ENCODE assay signal across 9 cellular contexts in genomic region chr17:39982069-39982371, GRCh38. TPM values are rescaled to one million over a fixed set of nuclear protein-coding genes. Genes with fewer than 3 reads are reported as not detected.
DNase-seq lines count a peak whose midpoint lies in the region; ATAC-seq and TF ChIP-seq lines count a peak whose summit lies in the region.
"Had no signal": no experiment of that assay in that cellular context is flagged by ENCODE, and none has a peak within 500 bp of the region (broad histone marks: within the 10 kb centered on the region; RNA-seq: fewer than 3 reads in every experiment).

No MANE protein-coding gene starts in this region.

- H3K27ac Mint-ChIP-seq in activated CD4-positive, alpha-beta T cell treated with anti-CD3 and anti-CD28 coated beads, Interleukin-2, amount 10 ng/mL, durations not matched to agents 7 days and 5 days, result peak overlapping the region; percentile 91
- peak overlapping the region; percentile 91 for H3K27ac Mint-ChIP-seq in activated naive CD8-positive, alpha-beta T cell treated with anti-CD3 and anti-CD28 coated beads for 36 hours

- no peak for DNase-seq in activated CD4-positive, alpha-beta T cell treated with anti-CD3 and anti-CD28 coated beads, Interleukin-2, amount 10 ng/mL, durations not matched to agents 7 days and 5 days
- no peak for DNase-seq in activated CD4-positive, alpha-beta T cell treated with anti-CD3 and anti-CD28 coated beads for 1 hour
- DNase-seq in activated naive CD8-positive, alpha-beta T cell treated with anti-CD3 and anti-CD28 coated beads for 36 hours, result no peak
- DNase-seq in left colon (no peak), suprapubic skin (ENCODE audit: low spot score in 2 of 2) (no peak), MV-4-11 (lab: John Stamatoyannopoulos, UW) (no peak), GM10248 (ENCODE audit: extremely low spot score) (no peak)

- peaks cover 32% of the 10 kb centered on the region for H3K36me3 ChIP-seq in suprapubic skin

- TF ChIP-seq CTCF in suprapubic skin (IDR thresholded peaks at IDR 0.05) (no peak), GM10248 (IDR thresholded peaks at IDR 0.05; ENCODE audit: control extremely low read depth, extremely low read depth, low read depth, missing control alignments) (no peak)

- H3K4me3 Mint-ChIP-seq in activated CD4-positive, alpha-beta T cell treated with anti-CD3 and anti-CD28 coated beads, Interleukin-2, amount 10 ng/mL, durations not matched to agents 7 days and 5 days, result peak overlapping the region; percentile 94
- H3K4me3 Mint-ChIP-seq in activated naive CD8-positive, alpha-beta T cell treated with anti-CD3 and anti-CD28 coated beads for 36 hours, result peak overlapping the region; percentile 91

- H3K27me3 ChIP-seq in suprapubic skin, result no peaks in the 10 kb centered on the region

- H3K4me1 ChIP-seq in suprapubic skin, result peaks cover 38% of the 10 kb centered on the region

- no peaks in the 10 kb centered on the region for H3K9me3 Mint-ChIP-seq in activated CD4-positive, alpha-beta T cell treated with anti-CD3 and anti-CD28 coated beads, Interleukin-2, amount 10 ng/mL, durations not matched to agents 7 days and 5 days
- no peaks in the 10 kb centered on the region for H3K9me3 Mint-ChIP-seq in activated naive CD8-positive, alpha-beta T cell treated with anti-CD3 and anti-CD28 coated beads for 36 hours

- H3K9me3 ChIP-seq in suprapubic skin, result no peaks in the 10 kb centered on the region

- no peak for TF ChIP-seq EP300 in suprapubic skin (IDR thresholded peaks at IDR 0.05)

- H3K4me1 Mint-ChIP-seq in activated CD4-positive, alpha-beta T cell treated with anti-CD3 and anti-CD28 coated beads, Interleukin-2, amount 10 ng/mL, durations not matched to agents 7 days and 5 days, result peaks cover 37% of the 10 kb centered on the region
- peaks cover 21% of the 10 kb centered on the region for H3K4me1 Mint-ChIP-seq in activated naive CD8-positive, alpha-beta T cell treated with anti-CD3 and anti-CD28 coated beads for 36 hours

- peak overlapping the region; percentile 98 for H3K4me3 ChIP-seq in suprapubic skin

- ATAC-seq in left colon (peak; percentile 14), HG03439 (IDR thresholded peaks at IDR 0.05; ENCODE audit: unreplicated experiment) (no peak)

- no peak overlapping the region for H3K27ac ChIP-seq in suprapubic skin

- whole genome bisulfite sequencing in suprapubic skin, result 38% methylated on average over 2 of the region's 2 CpGs

- CTCF ChIA-PET in activated CD4-positive, alpha-beta T cell treated with anti-CD3 and anti-CD28 coated beads, Interleukin-2, amount 10 ng/mL, durations not matched to agents 7 days and 5 days (lab: Charles Lee), result interaction anchor here (1.0 to 3.9 kb wide), 4 partner anchors 12 to 360 kb away, joined by 3 to 35 read pairs (median 28); partner anchors contain the start of gene GSDMA
- CTCF ChIA-PET in GM10248 (lab: Yijun Ruan, JAX), result interaction anchor here (0.6 to 2.1 kb wide), 10 partner anchors 22 to 360 kb away, joined by 3 to 7 read pairs (median 4); partner anchors contain the start of genes CSF3, LRRC3C and ORMDL3

- peaks cover 30% of the 10 kb centered on the region for H3K36me3 Mint-ChIP-seq in activated CD4-positive, alpha-beta T cell treated with anti-CD3 and anti-CD28 coated beads, Interleukin-2, amount 10 ng/mL, durations not matched to agents 7 days and 5 days (ENCODE audit: low read depth)
- peaks cover 19% of the 10 kb centered on the region for H3K36me3 Mint-ChIP-seq in activated naive CD8-positive, alpha-beta T cell treated with anti-CD3 and anti-CD28 coated beads for 36 hours

- POLR2A ChIA-PET in activated CD4-positive, alpha-beta T cell treated with anti-CD3 and anti-CD28 coated beads, Interleukin-2, amount 10 ng/mL, durations not matched to agents 7 days and 5 days (lab: Charles Lee), result no interaction called here
- POLR2A ChIA-PET in GM10248 (lab: Yijun Ruan, JAX), result no interaction called here

- H3K27me3 Mint-ChIP-seq in activated CD4-positive, alpha-beta T cell treated with anti-CD3 and anti-CD28 coated beads, Interleukin-2, amount 10 ng/mL, durations not matched to agents 7 days and 5 days, result peaks cover 8% of the 10 kb centered on the region
- no peaks in the 10 kb centered on the region for H3K27me3 Mint-ChIP-seq in activated naive CD8-positive, alpha-beta T cell treated with anti-CD3 and anti-CD28 coated beads for 36 hours

- TF ChIP-seq POLR2A in suprapubic skin (IDR thresholded peaks at IDR 0.05), result no peak

- intact Hi-C loops in left colon (cut with DNase I, micrococcal nuclease), result no loop called here

RNA-seq across cellular contexts. Expression of gene PSMD3, which starts 1.4 kb away (rescaled TPM):
- total RNA-seq in activated CD4-positive, alpha-beta T cell treated with anti-CD3 and anti-CD28 coated beads, Interleukin-2, amount 10 ng/mL, durations not matched to agents 7 days and 5 days, result 10 to 100 TPM; 88.4 to 94.9 TPM
- 100 to 1,000 TPM; 173 to 177 TPM for total RNA-seq in activated naive CD8-positive, alpha-beta T cell treated with anti-CD3 and anti-CD28 coated beads for 36 hours
- total RNA-seq in left colon (100 to 1,000 TPM in 1 of 2 donors, 10 to 100 TPM in 1; 97.5 to 109 TPM), suprapubic skin (100 to 1,000 TPM in 2 of 4 donors, 10 to 100 TPM in 2; 82.8 to 118 (median 104) TPM)

RNA-seq across cellular contexts. Expression of gene GSDMA, which starts 19.2 kb away (rescaled TPM):
- 1 to 10 TPM in 1 of 2 experiments, under 1 TPM in 1; 0.89 to 1.5 TPM for total RNA-seq in activated CD4-positive, alpha-beta T cell treated with anti-CD3 and anti-CD28 coated beads, Interleukin-2, amount 10 ng/mL, durations not matched to agents 7 days and 5 days
- under 1 TPM; 0.14 to 0.16 TPM for total RNA-seq in activated naive CD8-positive, alpha-beta T cell treated with anti-CD3 and anti-CD28 coated beads for 36 hours
- under 1 TPM in 1 of 2 donors, not detected in 1; 0.58 TPM for total RNA-seq in left colon
- 100 to 1,000 TPM in 2 of 4 donors, 10 to 100 TPM in 2; 26.7 to 156 (median 105) TPM for total RNA-seq in suprapubic skin
- total RNA-seq: SK-MEL-5 had no signal

RNA-seq across cellular contexts. Expression of gene CSF3, which starts 33.2 kb away (rescaled TPM):
- not detected for total RNA-seq in activated CD4-positive, alpha-beta T cell treated with anti-CD3 and anti-CD28 coated beads, Interleukin-2, amount 10 ng/mL, durations not matched to agents 7 days and 5 days
- not detected for total RNA-seq in activated naive CD8-positive, alpha-beta T cell treated with anti-CD3 and anti-CD28 coated beads for 36 hours
- total RNA-seq in left colon (under 1 TPM; 0.20 to 0.67 TPM), suprapubic skin (1 to 10 TPM in 1 of 4 donors, not detected in 3; 5.0 TPM)
- total RNA-seq: SK-MEL-5 had no signal

RNA-seq across cellular contexts. Expression of gene LRRC3C, which starts 54.5 kb away (rescaled TPM):
- total RNA-seq in activated CD4-positive, alpha-beta T cell treated with anti-CD3 and anti-CD28 coated beads, Interleukin-2, amount 10 ng/mL, durations not matched to agents 7 days and 5 days, result not detected
- total RNA-seq in activated naive CD8-positive, alpha-beta T cell treated with anti-CD3 and anti-CD28 coated beads for 36 hours, result not detected
- total RNA-seq in left colon (not detected), suprapubic skin (1 to 10 TPM in 2 of 4 donors, not detected in 2; 1.1 to 2.3 TPM)
- total RNA-seq: SK-MEL-5 had no signal

RNA-seq across cellular contexts. Expression of gene ORMDL3, which starts 54.6 kb away (rescaled TPM):
- total RNA-seq in activated CD4-positive, alpha-beta T cell treated with anti-CD3 and anti-CD28 coated beads, Interleukin-2, amount 10 ng/mL, durations not matched to agents 7 days and 5 days, result 100 to 1,000 TPM; 152 TPM
- total RNA-seq in activated naive CD8-positive, alpha-beta T cell treated with anti-CD3 and anti-CD28 coated beads for 36 hours, result 10 to 100 TPM; 59.1 to 62.3 TPM
- total RNA-seq in left colon (10 to 100 TPM; 63.4 to 68.8 TPM), suprapubic skin (10 to 100 TPM; 57.7 to 91.3 (median 77.9) TPM)

Comparison
In these comparisons a context has a peak if more than half of its experiments do, and no peak if none do; other contexts are left out.
1. RNA of gene GSDMA, which starts 19.2 kb away (total RNA-seq): 26.7 to 156 TPM in suprapubic skin; 0.89 to 1.5 TPM in activated CD4-positive, alpha-beta T cell treated with anti-CD3 and anti-CD28 coated beads, Interleukin-2, amount 10 ng/mL, durations not matched to agents 7 days and 5 days, 0.58 TPM in left colon and 0.14 to 0.16 TPM in activated naive CD8-positive, alpha-beta T cell treated with anti-CD3 and anti-CD28 coated beads for 36 hours; every median in the first group is over 10 times any median in the second.